ENCODE assay signal across 9 cellular contexts in genomic region chr2:31233216-31233615, GRCh38. TPM values are rescaled to one million over a fixed set of nuclear protein-coding genes. Genes with fewer than 3 reads are reported as not detected.
A peak's percentile ranks its signal among the peaks of the same experiment; 100 is the strongest.
DNase-seq lines count a peak whose midpoint lies in the region; ATAC-seq, FAIRE-seq and TF ChIP-seq lines count a peak whose summit lies in the region.
"Had no signal": no experiment of that assay in that cellular context is flagged by ENCODE, and none has a peak within 500 bp of the region (broad histone marks: within the 10 kb centered on the region; RNA-seq: fewer than 3 reads in every experiment).

No MANE protein-coding gene starts in this region.

- H3K9me3 ChIP-seq in Loucy (ENCODE audit: insufficient read depth, low read depth, low read length) (no peaks in the 10 kb centered on the region), astrocyte (ENCODE audit: insufficient read depth, low read depth, low read length) (no peaks in the 10 kb centered on the region), thyroid gland (no peaks in the 10 kb centered on the region)

- FAIRE-seq in astrocyte (lab: Jason Lieb, UNC): no peak

- no peaks in the 10 kb centered on the region for H3K79me2 ChIP-seq in Loucy (ENCODE audit: insufficient read depth, low read length)
- H3K79me2 ChIP-seq in astrocyte (ENCODE audit: insufficient read depth, low read length): peaks cover 37% of the 10 kb centered on the region

- peaks cover 7% of the 10 kb centered on the region for H3K4me1 ChIP-seq in Loucy (ENCODE audit: insufficient read depth, low read length, poor library complexity, severe bottlenecking)
- peaks cover 17% of the 10 kb centered on the region for H3K4me1 ChIP-seq in astrocyte (ENCODE audit: insufficient read depth, low read length)
- H3K4me1 ChIP-seq in thyroid gland: peaks cover 5 to 8% of the 10 kb centered on the region in 2 donors

- intact Hi-C loops in natural killer cell (cut with micrococcal nuclease) (loop anchor here (10.0 kb wide), 1 partner anchor 102 kb away; no protein-coding TSS in a partner anchor), thyroid gland (cut with DNase I) (loop anchor here (10.0 kb wide), 1 partner anchor 102 kb away; no protein-coding TSS in a partner anchor)

- DNase-seq in DMS153 treated with DMSO at 0.1 percent for 48 hours (lab: John Stamatoyannopoulos, UW; ENCODE audit: unreplicated experiment) (peak; percentile 15), astrocyte (ENCODE audit: low read depth) (peak; percentile 31), natural killer cell (no peak), GM19240 (ENCODE audit: insufficient read length, low spot score) (no peak), HuH-7 (ENCODE audit: low spot score) (no peak), thyroid gland (no peak)

- H3K27me3 Mint-ChIP-seq in astrocyte (ENCODE audit: low read depth, unreplicated experiment) (peaks cover 6% of the 10 kb centered on the region), natural killer cell (ENCODE audit: low read depth in 2 of 2) (peaks cover 0 to 2% of the 10 kb centered on the region in 2 donors)

- H3K36me3 Mint-ChIP-seq in astrocyte (ENCODE audit: low read depth, unreplicated experiment): no peaks in the 10 kb centered on the region
- H3K36me3 Mint-ChIP-seq in natural killer cell: no peaks in the 10 kb centered on the region

- H3K27ac Mint-ChIP-seq in astrocyte (ENCODE audit: unreplicated experiment): no peak overlapping the region
- H3K27ac Mint-ChIP-seq in natural killer cell: peak overlapping the region in 1 of 2 donors; percentile 4

- ATAC-seq in natural killer cell: no peak
- no peak for ATAC-seq in GM21447 (IDR thresholded peaks at IDR 0.05; ENCODE audit: unreplicated experiment)

- 83 to 87% methylated on average over 1 of the region's 1 CpG for WGBS in thyroid gland, 2 donors

- H2AFZ ChIP-seq in Loucy (ENCODE audit: low read length): peak overlapping the region; percentile 71
- H2AFZ ChIP-seq in astrocyte (ENCODE audit: low read depth, low read length): no peak overlapping the region

- no peak for TF ChIP-seq POLR2A in thyroid gland (IDR thresholded peaks at IDR 0.05)

- peak overlapping the region; percentile 81 for H3K4me3 Mint-ChIP-seq in astrocyte (ENCODE audit: unreplicated experiment)
- H3K4me3 Mint-ChIP-seq in natural killer cell: peak overlapping the region; percentile 82

- H3K4me1 Mint-ChIP-seq in astrocyte (ENCODE audit: low read depth, unreplicated experiment) (peaks cover 16% of the 10 kb centered on the region), natural killer cell (peaks cover 16 to 33% of the 10 kb centered on the region in 2 donors)

- H3K4me3 ChIP-seq in Loucy (ENCODE audit: low read length, poor library complexity, severe bottlenecking) (peak overlapping the region; percentile 68), astrocyte (ENCODE audit: insufficient read depth, low read depth, low read length) (no peak overlapping the region), thyroid gland (replicated peaks in 1 of 3) (no peak overlapping the region)

- H3K27ac ChIP-seq in astrocyte (ENCODE audit: low read depth, low read length): no peak overlapping the region
- H3K27ac ChIP-seq in thyroid gland: no peak overlapping the region

- H3K9ac ChIP-seq in Loucy (ENCODE audit: low read depth, low read length, poor library complexity, severe bottlenecking): peak overlapping the region; percentile 16
- no peak overlapping the region for H3K9ac ChIP-seq in astrocyte (ENCODE audit: low read length)

- H3K9me2 ChIP-seq in Loucy (replicated peaks; ENCODE audit: low read depth, low read length): no peaks in the 10 kb centered on the region

- H4K20me1 ChIP-seq in Loucy (ENCODE audit: insufficient read depth, low read length, poor library complexity, severe bottlenecking) (no peaks in the 10 kb centered on the region), astrocyte (ENCODE audit: insufficient read depth, low read length) (peaks cover 30% of the 10 kb centered on the region)

- H3K27me3 ChIP-seq in Loucy (ENCODE audit: insufficient read depth, low read length, poor library complexity, severe bottlenecking) (no peaks in the 10 kb centered on the region), astrocyte (ENCODE audit: insufficient read depth, low read length) (peaks cover 5% of the 10 kb centered on the region), thyroid gland (no peaks in the 10 kb centered on the region)

- H3K4me2 ChIP-seq in Loucy (ENCODE audit: low read depth, low read length, poor library complexity, severe bottlenecking) (peak overlapping the region; percentile 80), astrocyte (ENCODE audit: low read length) (peak overlapping the region; percentile 93)

- H3K9me3 Mint-ChIP-seq in astrocyte (ENCODE audit: unreplicated experiment) (no peaks in the 10 kb centered on the region), natural killer cell (no peaks in the 10 kb centered on the region)

- no peaks in the 10 kb centered on the region for H3F3A ChIP-seq in Loucy (ENCODE audit: low read depth)

- no peaks in the 10 kb centered on the region for H3K36me3 ChIP-seq in Loucy (ENCODE audit: insufficient read depth, low read length)
- H3K36me3 ChIP-seq in astrocyte (ENCODE audit: insufficient read depth, low read length): no peaks in the 10 kb centered on the region
- H3K36me3 ChIP-seq in thyroid gland: no peaks in the 10 kb centered on the region

- TF ChIP-seq CTCF in Loucy (conservative IDR thresholded peaks at IDR 0.05; ENCODE audit: low read length): no peak
- TF ChIP-seq CTCF in astrocyte (IDR thresholded peaks at IDR 0.05; ENCODE audit: insufficient read depth, low read depth, low read length): no peak
- no peak for TF ChIP-seq CTCF in natural killer cell (IDR thresholded peaks at IDR 0.05)
- TF ChIP-seq CTCF in thyroid gland (IDR thresholded peaks at IDR 0.05): no peak

RNA-seq across cellular contexts. Expression of gene EHD3, which starts 0.7 kb away (rescaled TPM):
- total RNA-seq in astrocyte: 20.9 and 25.0 TPM in 2 replicates
- total RNA-seq in natural killer cell: 1 to 10 TPM; 5.6 to 7.8 (median 7.2) TPM
- total RNA-seq in thyroid gland: 1 to 10 TPM; 4.2 to 9.2 (median 5.5) TPM

RNA-seq across cellular contexts. Expression of gene CAPN14, which starts 15.9 kb away (rescaled TPM):
- total RNA-seq in astrocyte (0.12 and 0.14 TPM in 2 replicates), natural killer cell (under 1 TPM in 2 of 3 donors, not detected in 1; 0.33 to 0.43 TPM), thyroid gland (under 1 TPM in 2 of 4 donors, not detected in 2; 0.15 to 0.27 TPM)
- total RNA-seq: myocyte had no signal

Comparison
In these comparisons a context has a peak if more than half of its experiments do, and no peak if none do; other contexts are left out.
1. DNase-seq: peak in DMS153 treated with DMSO at 0.1 percent for 48 hours (single experiment) and astrocyte (single experiment); none in natural killer cell (single experiment), GM19240 (single experiment), HuH-7 (single experiment) and thyroid gland (0 of 2).